1 cellular context compared by ENCODE assay signal in the genomic region with DNA sequence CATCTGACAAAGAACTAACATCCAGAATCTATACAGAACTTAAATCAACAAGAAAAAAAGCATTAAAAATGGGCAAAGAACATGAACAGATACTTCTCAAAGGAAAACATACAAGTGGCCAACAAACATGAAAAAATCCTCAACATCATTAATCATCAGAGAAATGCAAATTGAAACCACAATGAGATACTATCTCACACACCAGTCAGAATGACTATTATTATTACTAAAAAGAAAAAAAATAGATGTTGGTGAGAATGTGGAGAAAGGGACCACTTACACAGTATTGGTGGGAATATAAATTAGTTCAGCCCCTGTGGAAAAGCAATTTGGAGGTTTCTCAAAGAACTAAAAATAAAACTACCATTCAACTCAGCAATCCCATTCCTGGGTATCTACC.
A peak's percentile ranks its signal among the peaks of the same experiment; 100 is the strongest.
TF ChIP-seq lines count a peak whose summit lies in the region.

No MANE protein-coding gene starts in this region.

TF ChIP-seq in GM12878, 131 proteins besides CTCF, POLR2A, EP300 and RAD21 (continued from another document):
- no peak for TF ChIP-seq ZNF274 (IDR thresholded peaks at IDR 0.05; ENCODE audit: insufficient read depth, insufficient read length)
- peak in 1 of 2 experiments; percentile 36; a peak in 1 of 4 replicates for TF ChIP-seq IKZF2 (IDR thresholded peaks at IDR 0.05)
- peak; percentile 45; the same call in 1 of the 2 replicates for TF ChIP-seq RUNX3 (IDR thresholded peaks at IDR 0.05; ENCODE audit: low read length)
